Comparison of ENCODE assay signal across 8 cellular contexts in genomic region chr6:90274481-90275030, GRCh38. TPM values are rescaled to one million over a fixed set of nuclear protein-coding genes. Genes with fewer than 3 reads are reported as not detected.
DNase-seq lines count a peak whose midpoint lies in the region; ATAC-seq and TF ChIP-seq lines count a peak whose summit lies in the region.

No MANE protein-coding gene starts in this region.

- H3K36me3 Mint-ChIP-seq in CD14-positive monocyte, result no peaks in the 10 kb centered on the region

- peaks cover 7% of the 10 kb centered on the region for H3K4me1 Mint-ChIP-seq in CD14-positive monocyte

- H3K4me1 ChIP-seq in parathyroid adenoma, result peaks cover 16% of the 10 kb centered on the region

- DNase-seq in left cardiac atrium (no peak), Right ventricle myocardium superior (no peak), CD14-positive monocyte (ENCODE audit: low spot score) (no peak), NCI-H1092 (lab: John Stamatoyannopoulos, UW) (no peak), inferior parietal cortex (ENCODE audit: extremely low spot score) (no peak)
- DNase-seq in activated T-helper 9 cell treated with anti-CD3 and anti-CD28 coated beads, Interleukin-2, amount 50 U/mL, for 16 hours (ENCODE audit: low read depth), result peak; percentile 83

- H3K4me3 ChIP-seq in parathyroid adenoma (ENCODE audit: low read depth, low read length), result no peak overlapping the region

- H3K4me3 Mint-ChIP-seq in CD14-positive monocyte, result no peak overlapping the region

- peak overlapping the region; percentile 10 for H3K4me2 ChIP-seq in parathyroid adenoma (ENCODE audit: low read length)

- no peaks in the 10 kb centered on the region for H3K9me3 ChIP-seq in parathyroid adenoma (ENCODE audit: control insufficient read depth, low read length)

- H3K9me3 Mint-ChIP-seq in CD14-positive monocyte, result peaks cover 0 to 8% (median 2%) of the 10 kb centered on the region in 7 donors

- peaks cover 2% of the 10 kb centered on the region for H3K79me2 ChIP-seq in parathyroid adenoma

- no peak overlapping the region for H3K27ac ChIP-seq in parathyroid adenoma

- H2AFZ ChIP-seq in parathyroid adenoma, result no peak overlapping the region

- H3K36me3 ChIP-seq in parathyroid adenoma (ENCODE audit: control insufficient read depth, insufficient read depth, low read length), result no peaks in the 10 kb centered on the region

- H3K27me3 Mint-ChIP-seq in CD14-positive monocyte (ENCODE audit: low read depth in 3 of 3), result peaks cover 1 to 2% (median 2%) of the 10 kb centered on the region in 3 donors

- no peak overlapping the region for H3K9ac ChIP-seq in parathyroid adenoma

- ATAC-seq in left cardiac atrium, result peak; percentile 55 to 71
- no peak for ATAC-seq in Right ventricle myocardium superior (ENCODE audit: poor library complexity)
- no peak for ATAC-seq in HG03439 (IDR thresholded peaks at IDR 0.05; ENCODE audit: unreplicated experiment)

- intact Hi-C loops in left cardiac atrium (cut with DNase I) (no loop called here), Right ventricle myocardium superior (cut with DNase I) (no loop called here), CD14-positive monocyte (cut with micrococcal nuclease) (no loop called here)

- TF ChIP-seq CTCF in parathyroid adenoma (IDR thresholded peaks at IDR 0.05), result peak; percentile 34
- TF ChIP-seq CTCF in CD14-positive monocyte (IDR thresholded peaks at IDR 0.05), result no peak

- H3K27ac Mint-ChIP-seq in CD14-positive monocyte, result no peak overlapping the region

- no peaks in the 10 kb centered on the region for H3K27me3 ChIP-seq in parathyroid adenoma (ENCODE audit: control insufficient read depth, insufficient read depth, low read length)

RNA-seq across cellular contexts. Expression of gene BACH2, which starts 22.1 kb away (rescaled TPM):
- total RNA-seq in left cardiac atrium (1 to 10 TPM; 2.0 to 2.5 TPM), Right ventricle myocardium superior (1.9 TPM)
- polyA plus RNA-seq in CD14-positive monocyte, result under 1 TPM; 0.04 to 0.09 TPM

Comparison
In these comparisons a context has a peak if more than half of its experiments do, and no peak if none do; other contexts are left out.
1. ATAC-seq: peak in left cardiac atrium (2 of 2); none in Right ventricle myocardium superior (single experiment) and HG03439 (single experiment).